In the genomic region with DNA sequence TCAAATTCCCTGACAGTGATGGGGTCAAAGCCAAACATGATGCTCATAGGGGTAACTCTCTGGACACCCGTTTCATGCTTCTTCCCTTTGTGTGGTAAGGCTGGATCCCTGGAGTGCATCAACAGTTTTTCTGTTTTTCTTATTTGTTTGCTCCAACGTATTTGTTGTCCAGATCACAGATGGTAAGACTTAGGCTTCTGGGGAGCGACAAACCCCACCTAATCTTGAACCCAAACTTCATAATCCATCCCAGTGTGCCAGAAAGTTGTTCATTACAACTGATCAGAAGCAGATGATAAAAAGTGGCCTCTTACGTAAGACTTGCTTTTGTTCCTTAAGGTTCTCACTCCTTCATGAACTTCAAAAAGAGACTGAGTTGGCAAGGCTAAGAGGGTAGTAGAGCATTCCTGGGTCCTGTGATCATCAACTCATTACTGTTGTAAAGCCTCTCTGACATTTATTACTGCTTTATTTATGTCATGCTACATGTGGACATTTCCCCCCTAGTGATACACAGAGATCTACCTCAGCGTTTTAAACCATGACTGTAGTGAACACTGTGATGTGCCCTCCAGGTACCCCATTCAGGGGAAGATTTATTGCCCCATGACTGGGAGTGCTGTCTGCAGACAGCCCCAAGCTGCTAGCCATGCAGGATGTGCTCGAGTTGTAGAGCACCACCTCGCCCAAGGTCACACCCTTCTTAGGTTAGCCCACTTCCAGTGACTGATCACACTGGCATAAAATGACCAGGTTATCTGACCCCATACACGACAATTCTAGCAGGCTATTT, we compare ENCODE assay signal across 22 cellular contexts.
DNase-seq lines count a peak whose midpoint lies in the region; ATAC-seq and TF ChIP-seq lines count a peak whose summit lies in the region.
"Had no signal": no experiment of that assay in that cellular context is flagged by ENCODE, and none has a peak within 500 bp of the region (broad histone marks: within the 10 kb centered on the region; RNA-seq: fewer than 3 reads in every experiment).

No MANE protein-coding gene starts in this region.

- peak; percentile 67 for DNase-seq in GM03348 (ENCODE audit: low spot score)
- DNase-seq in M059J (ENCODE audit: low read depth): peak; percentile 95
- peak; percentile 51 for DNase-seq in fibroblast of peridontal ligament (ENCODE audit: extremely low read depth)
- DNase-seq in vagina (ENCODE audit: extremely low spot score in 2 of 2): no peak
- no peak for DNase-seq in left lobe of liver (ENCODE audit: low spot score)
- no peak for DNase-seq in NCI-H1436 (lab: John Stamatoyannopoulos, UW)
- DNase-seq in NCI-H524 (lab: John Stamatoyannopoulos, UW): no peak
- DNase-seq: activated naive CD4-positive, alpha-beta T cell; activated T-cell treated with anti-CD3 and anti-CD28 coated beads, Interleukin-2, amount 50 U/mL, for 24 hours; amygdala; CD8-positive, alpha-beta memory T cell; DMS153; head of caudate nucleus; left cardiac atrium; NCI-H1092 treated with DMSO at 0.1 percent for 48 hours; NCI-H1930; NCI-H2227 treated with DMSO at 0.1 percent for 48 hours; spleen; stimulated activated CD4-positive, alpha-beta T cell treated with anti-CD3 and anti-CD28 coated beads, Interleukin-4, amount 100 ng/mL, for 1 hour; uterus had no signal

- TF ChIP-seq CTCF in vagina (IDR thresholded peaks at IDR 0.05): no peak

- TF ChIP-seq POLR2A in vagina (IDR thresholded peaks at IDR 0.05): no peak

- H3K27ac ChIP-seq in vagina: peak overlapping the region; percentile 60
- H3K27ac ChIP-seq: SJSA1 had no signal

- ATAC-seq in left lobe of liver: no peak
- ATAC-seq: left cardiac atrium; stimulated activated memory B cell treated with anti-CD40 and anti-IgM and Interleukin-4, amounts not matched to agents 10 μg/mL and 1 μg/mL and 100 μg/mL, for 72 hours had no signal

- H3K4me3 ChIP-seq in vagina: no peak overlapping the region
- H3K4me3 ChIP-seq: SJSA1, spleen, uterus had no signal

- intact Hi-C loops in vagina (cut with DNase I): no loop called here

- H3K4me1 ChIP-seq in vagina: peaks cover 8% of the 10 kb centered on the region
- H3K4me1 ChIP-seq: SJSA1, spleen, uterus had no signal

- no peaks in the 10 kb centered on the region for H3K9me3 ChIP-seq in vagina
- H3K9me3 ChIP-seq: SJSA1, spleen, uterus had no signal

- no peaks in the 10 kb centered on the region for H3K36me3 ChIP-seq in vagina
- H3K36me3 ChIP-seq: SJSA1, spleen, uterus had no signal

- H3K27me3 ChIP-seq in vagina: no peaks in the 10 kb centered on the region
- H3K27me3 ChIP-seq: SJSA1, spleen, uterus had no signal

Comparison
In these comparisons a context has a peak if more than half of its experiments do, and no peak if none do; other contexts are left out.
1. DNase-seq: peak in GM03348 (single experiment), M059J (single experiment) and fibroblast of peridontal ligament (single experiment); none in vagina (0 of 2), left lobe of liver (single experiment), NCI-H1436 (single experiment) and NCI-H524 (0 of 2).